25 cellular contexts compared by ENCODE assay signal in genomic region chr6:3102875-3103274, GRCh38. TPM values are rescaled to one million over a fixed set of nuclear protein-coding genes. Genes with fewer than 3 reads are reported as not detected.
DNase-seq lines count a peak whose midpoint lies in the region; ATAC-seq and TF ChIP-seq lines count a peak whose summit lies in the region.
"Had no signal": no experiment of that assay in that cellular context is flagged by ENCODE, and none has a peak within 500 bp of the region (broad histone marks: within the 10 kb centered on the region; RNA-seq: fewer than 3 reads in every experiment).

No MANE protein-coding gene starts in this region.

- ATAC-seq in HG03521 (IDR thresholded peaks at IDR 0.05; ENCODE audit: unreplicated experiment), result no peak
- ATAC-seq: GM12878 had no signal

- no peak overlapping the region for H3K4me3 ChIP-seq in choroid plexus epithelial cell (ENCODE audit: low read depth, low read length)
- H3K4me3 ChIP-seq: BLaER1, GM12878 had no signal

- no peak for DNase-seq in activated T-cell treated with anti-CD3 and anti-CD28 coated beads, Interleukin-2, amount 50 U/mL, for 24 hours
- no peak for DNase-seq in activated T-cell treated with anti-CD3 and anti-CD28 coated beads, Interleukin-2, amount 50 U/mL, for 48 hours
- DNase-seq in EL (peak; percentile 11), HFFc6 (peak; percentile 12), choroid plexus epithelial cell (ENCODE audit: low read depth) (peak; percentile 11), NCI-H82 (lab: John Stamatoyannopoulos, UW) (no peak), SIG-M5 (lab: John Stamatoyannopoulos, UW) (no peak)
- DNase-seq: CD4-positive, CD25-positive, alpha-beta regulatory T cell; DMS153; DND-41; GDM1; GOT3; HCEC 1CT; NCI-H1092; NCI-H1436; NCI-H187; NCI-H2081 treated with DMSO at 0.1 percent for 48 hours; NCI-H2171; NCI-H345; NCI-H510A treated with DMSO at 0.1 percent for 48 hours; NCI-H748 treated with DMSO at 0.1 percent for 48 hours; SK-N-SH had no signal

- H3K4me3 Mint-ChIP-seq in activated T-cell treated with anti-CD3 and anti-CD28 coated beads, Interleukin-2, amount 50 U/mL, for 24 hours, result no peak overlapping the region
- H3K4me3 Mint-ChIP-seq in HFFc6, result no peak overlapping the region
- H3K4me3 Mint-ChIP-seq: CD4-positive, CD25-positive, alpha-beta regulatory T cell had no signal

- TF ChIP-seq CTCF in HFFc6 (IDR thresholded peaks at IDR 0.05) (no peak), choroid plexus epithelial cell (conservative IDR thresholded peaks at IDR 0.05; ENCODE audit: low read depth, low read length) (no peak)

- H3K36me3 Mint-ChIP-seq in activated T-cell treated with anti-CD3 and anti-CD28 coated beads, Interleukin-2, amount 50 U/mL, for 24 hours (ENCODE audit: low read depth), result peaks cover 88% of the 10 kb centered on the region
- peaks cover 53% of the 10 kb centered on the region for H3K36me3 Mint-ChIP-seq in HFFc6 (ENCODE audit: low read depth)

- peak overlapping the region; percentile 52 for H3K27ac Mint-ChIP-seq in activated T-cell treated with anti-CD3 and anti-CD28 coated beads, Interleukin-2, amount 50 U/mL, for 24 hours
- no peak overlapping the region for H3K27ac Mint-ChIP-seq in HFFc6
- H3K27ac Mint-ChIP-seq: CD4-positive, CD25-positive, alpha-beta regulatory T cell had no signal

- H3K4me1 Mint-ChIP-seq in activated T-cell treated with anti-CD3 and anti-CD28 coated beads, Interleukin-2, amount 50 U/mL, for 24 hours (ENCODE audit: low read depth), result peaks cover 9% of the 10 kb centered on the region
- H3K4me1 Mint-ChIP-seq in HFFc6 (ENCODE audit: low read depth), result no peaks in the 10 kb centered on the region

- H3K9me3 Mint-ChIP-seq in activated T-cell treated with anti-CD3 and anti-CD28 coated beads, Interleukin-2, amount 50 U/mL, for 24 hours, result no peaks in the 10 kb centered on the region
- H3K9me3 Mint-ChIP-seq in HFFc6, result no peaks in the 10 kb centered on the region
- H3K9me3 Mint-ChIP-seq: CD4-positive, CD25-positive, alpha-beta regulatory T cell had no signal

- H3K27me3 Mint-ChIP-seq in activated T-cell treated with anti-CD3 and anti-CD28 coated beads, Interleukin-2, amount 50 U/mL, for 24 hours, result no peaks in the 10 kb centered on the region
- no peaks in the 10 kb centered on the region; the same call in 1 of the 2 replicates for H3K27me3 Mint-ChIP-seq in HFFc6 (ENCODE audit: insufficient read depth)
- H3K27me3 Mint-ChIP-seq: CD4-positive, CD25-positive, alpha-beta regulatory T cell had no signal

RNA-seq across cellular contexts. Expression of gene BPHL, which starts 15.6 kb away (rescaled TPM):
- total RNA-seq in HFFc6 (2021; fragmentation: NEBNext Ultra II Directional; extraction: Animal tissue kit (Norgen Biotek cat#: 25700)), result 10 to 100 TPM in 5 of 6 experiments, 1 to 10 TPM in 1; 9.3 to 14.6 (median 11.9) TPM

RNA-seq across cellular contexts. Expression of gene RIPK1, which starts 34.6 kb away (rescaled TPM):
- total RNA-seq in HFFc6 (2021; fragmentation: NEBNext Ultra II Directional; extraction: Animal tissue kit (Norgen Biotek cat#: 25700)), result 10 to 100 TPM; 19.9 to 24.9 (median 22.2) TPM

RNA-seq across cellular contexts. Expression of gene TUBB2A, which starts 54.5 kb away (rescaled TPM):
- 100 to 1,000 TPM; 114 to 152 (median 120) TPM for total RNA-seq in HFFc6 (2021; fragmentation: NEBNext Ultra II Directional; extraction: Animal tissue kit (Norgen Biotek cat#: 25700))

Comparison
In these comparisons a context has a peak if more than half of its experiments do, and no peak if none do; other contexts are left out.
1. DNase-seq: peak in EL (single experiment), HFFc6 (single experiment) and choroid plexus epithelial cell (single experiment); none in activated T-cell treated with anti-CD3 and anti-CD28 coated beads, Interleukin-2, amount 50 U/mL, for 24 hours (single experiment), activated T-cell treated with anti-CD3 and anti-CD28 coated beads, Interleukin-2, amount 50 U/mL, for 48 hours (0 of 2), NCI-H82 (single experiment) and SIG-M5 (single experiment).